In the genomic region with DNA sequence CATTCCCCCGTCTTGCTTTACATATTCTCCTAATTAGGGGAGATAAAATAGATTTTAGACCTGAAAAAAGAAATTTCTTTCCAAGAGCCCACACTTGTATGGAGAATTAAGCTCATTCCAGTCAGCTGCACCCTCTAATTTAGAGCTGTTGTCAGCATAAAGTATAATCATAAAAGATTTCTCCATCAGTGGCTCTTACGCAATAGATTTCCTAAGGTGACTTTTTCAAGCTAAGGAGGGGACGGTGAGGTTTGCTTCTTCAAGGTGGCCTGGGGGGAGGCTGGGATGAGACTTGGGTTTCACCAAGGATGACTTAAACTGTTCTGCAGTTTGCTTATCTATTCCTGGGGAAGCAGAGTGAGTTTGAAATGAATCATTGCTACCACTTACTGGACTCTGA, we compare ENCODE assay signal across 19 cellular contexts.
DNase-seq lines count a peak whose midpoint lies in the region; ATAC-seq, FAIRE-seq and TF ChIP-seq lines count a peak whose summit lies in the region.
"Had no signal": no experiment of that assay in that cellular context is flagged by ENCODE, and none has a peak within 500 bp of the region (broad histone marks: within the 10 kb centered on the region; RNA-seq: fewer than 3 reads in every experiment).

No MANE protein-coding gene starts in this region.

- H2BK20ac ChIP-seq in IMR-90 (ENCODE audit: low read depth, low read length): no peak overlapping the region

- no peak overlapping the region for H2BK120ac ChIP-seq in IMR-90 (ENCODE audit: low read depth, low read length)

- no peak for FAIRE-seq in A549 (lab: Jason Lieb, UNC)
- FAIRE-seq: A204.1, D721Med had no signal

- H3K56ac ChIP-seq in IMR-90 (ENCODE audit: extremely low read depth, insufficient read depth, low read length): no peak overlapping the region

- TF ChIP-seq RAD21 in A549 (conservative IDR thresholded peaks at IDR 0.05 in 1 of 2, IDR thresholded peaks at IDR 0.05 in 1 of 2) (no peak), IMR-90 (IDR thresholded peaks at IDR 0.05; ENCODE audit: low read length) (no peak)

- H2AK5ac ChIP-seq in IMR-90 (ENCODE audit: low read depth, low read length): no peak overlapping the region

- H3K79me1 ChIP-seq in IMR-90 (ENCODE audit: low read depth in 1 of 2, low read length in 2 of 2): no peaks in the 10 kb centered on the region

- 30% methylated on average over 3 of the region's 3 CpGs for WGBS in A549 (ENCODE audit: missing lambda C conversion rate)
- WGBS in IMR-90 (ENCODE audit: extremely low coverage in 2 of 2, insufficient read length in 1 of 2), 2 experiments: no CpG with 5 or more reads among the region's 3 CpGs

- no peak overlapping the region for H3K23ac ChIP-seq in IMR-90 (ENCODE audit: low read depth, low read length)

- POLR2A ChIA-PET in A549 (lab: Yijun Ruan, JAX): no interaction called here
- POLR2A ChIA-PET in IMR-90 (lab: Charles Lee; ENCODE audit: unreplicated experiment): no interaction called here

- peaks cover 10% of the 10 kb centered on the region; the same call in 1 of the 3 replicates for H3K9me3 ChIP-seq in A549
- H3K9me3 ChIP-seq in IMR-90 (ENCODE audit: control insufficient read depth, insufficient read depth, low read length): peaks cover 2% of the 10 kb centered on the region; the same call in 1 of the 2 replicates
- H3K9me3 ChIP-seq in adipocyte (ENCODE audit: control insufficient read depth, low read length): peaks cover 6% of the 10 kb centered on the region
- H3K9me3 ChIP-seq in vagina: no peaks in the 10 kb centered on the region
- H3K9me3 ChIP-seq: Caco-2 had no signal

- H2BK15ac ChIP-seq in IMR-90 (ENCODE audit: low read depth, low read length): no peak overlapping the region

- in situ Hi-C loops in IMR-90 (cut with MboI; ENCODE audit: low sequenced_read_pairs): no loop called here

- DNase-seq in A549 (ENCODE audit: low read depth in 1 of 2, low spot score in 1 of 2) (no peak), IMR-90 (no peak), adipocyte (ENCODE audit: low read depth) (peak; percentile 5), foreskin keratinocyte (peak in 1 of 2 donors; percentile 20), germinal center (ENCODE audit: low spot score) (no peak), vagina (ENCODE audit: extremely low spot score in 2 of 2) (no peak)
- no peak for DNase-seq in stimulated activated naive CD4-positive, alpha-beta T cell treated with Interleukin-2 at 50 U/mL for 16 hours (lab: John Stamatoyannopoulos, UW)
- DNase-seq: AML-193; Caco-2; CD4-positive, alpha-beta T cell; DMS79; GF-D8; H7; HFFc6 had no signal

- no peaks in the 10 kb centered on the region for H4K20me1 ChIP-seq in IMR-90 (ENCODE audit: insufficient read depth, low read length)

- H3K14ac ChIP-seq in IMR-90 (replicated peaks; ENCODE audit: low read depth, low read length): no peak overlapping the region

- TF ChIP-seq POLR2A in A549 (IDR thresholded peaks at IDR 0.05; ENCODE audit: low read length): no peak
- TF ChIP-seq POLR2A in IMR-90 (IDR thresholded peaks at IDR 0.05; ENCODE audit: low read depth, low read length): no peak
- no peak for TF ChIP-seq POLR2A in vagina (IDR thresholded peaks at IDR 0.05)

- no peak overlapping the region for H3K18ac ChIP-seq in IMR-90 (ENCODE audit: low read depth, low read length)

- H3K36me3 ChIP-seq in IMR-90 (ENCODE audit: control insufficient read depth, insufficient read depth, low read length) (no peaks in the 10 kb centered on the region), adipocyte (ENCODE audit: control insufficient read depth, insufficient read depth, low read length, severe bottlenecking) (no peaks in the 10 kb centered on the region), vagina (no peaks in the 10 kb centered on the region)

- H3K4ac ChIP-seq in IMR-90 (ENCODE audit: low read depth, low read length): no peak overlapping the region

- H2AFZ ChIP-seq in IMR-90 (replicated peaks; ENCODE audit: low read length, poor library complexity): no peak overlapping the region
- H2AFZ ChIP-seq: GM23338 had no signal

- no peak overlapping the region for H4K8ac ChIP-seq in IMR-90 (ENCODE audit: low read depth in 2 of 2, low read length in 2 of 2)

- no peaks in the 10 kb centered on the region for H3K9me1 ChIP-seq in IMR-90 (ENCODE audit: insufficient read depth, low read length)

- CTCF ChIA-PET in A549 (lab: Yijun Ruan, JAX) (interaction anchor here (0.7 to 1.4 kb wide), 2 partner anchors 8 to 10 kb away, joined by 3 read pairs; no protein-coding TSS in a partner anchor), IMR-90 (lab: Yijun Ruan, JAX) (no interaction called here)

- H4K5ac ChIP-seq in IMR-90 (ENCODE audit: low read depth, low read length): no peak overlapping the region

- ATAC-seq in A549 (no peak), IMR-90 (ENCODE audit: low read depth) (no peak), foreskin keratinocyte (peak; percentile 32)
- ATAC-seq: GM23338, HCT116 had no signal

- H3K27ac ChIP-seq in A549: no peak overlapping the region
- no peak overlapping the region for H3K27ac ChIP-seq in IMR-90 (ENCODE audit: insufficient read depth, low read length)
- H3K27ac ChIP-seq in foreskin keratinocyte: no peak overlapping the region
- H3K27ac ChIP-seq in vagina: no peak overlapping the region
- H3K27ac ChIP-seq: C4-2B had no signal

- H3K27me3 ChIP-seq in IMR-90 (ENCODE audit: control insufficient read depth, insufficient read depth, low read length) (no peaks in the 10 kb centered on the region), adipocyte (replicated peaks; ENCODE audit: control insufficient read depth, insufficient read depth, low read length) (no peaks in the 10 kb centered on the region), foreskin keratinocyte (no peaks in the 10 kb centered on the region), vagina (no peaks in the 10 kb centered on the region)

- no peak overlapping the region for H2BK5ac ChIP-seq in IMR-90 (ENCODE audit: low read depth, low read length, poor library complexity, severe bottlenecking)

- intact Hi-C loops in IMR-90 (cut with micrococcal nuclease): no loop called here
- intact Hi-C loops in vagina (cut with DNase I): no loop called here

- TF ChIP-seq CTCF in A549 (IDR thresholded peaks at IDR 0.05) (no peak), IMR-90 (conservative IDR thresholded peaks at IDR 0.05; ENCODE audit: low read depth, low read length) (no peak), foreskin keratinocyte (conservative IDR thresholded peaks at IDR 0.05) (no peak), vagina (IDR thresholded peaks at IDR 0.05) (no peak)

- H3K4me3 ChIP-seq in A549: no peak overlapping the region
- no peak overlapping the region for H3K4me3 ChIP-seq in IMR-90 (ENCODE audit: insufficient read depth, low read depth, low read length)
- H3K4me3 ChIP-seq in adipocyte (ENCODE audit: low read length): no peak overlapping the region
- no peak overlapping the region for H3K4me3 ChIP-seq in vagina
- H3K4me3 ChIP-seq: GM23338 had no signal

- no peak overlapping the region for H4K91ac ChIP-seq in IMR-90 (ENCODE audit: insufficient read depth, low read depth, low read length)

- no TSS peak for BruUV-seq in IMR-90 (replicated peaks; lab: Mats Ljungman, UMichigan)

- no peak overlapping the region for H2AK9ac ChIP-seq in IMR-90 (replicated peaks; ENCODE audit: low read depth, low read length, poor library complexity)

- dilution Hi-C loops in IMR-90 (cut with HindIII; ENCODE audit: low sequenced_read_pairs, unreplicated experiment): no loop called here

- no peaks in the 10 kb centered on the region for H3K4me1 ChIP-seq in A549
- no peaks in the 10 kb centered on the region for H3K4me1 ChIP-seq in IMR-90 (ENCODE audit: control insufficient read depth, insufficient read depth, low read length)
- H3K4me1 ChIP-seq in adipocyte (ENCODE audit: control insufficient read depth, insufficient read depth, low read length): no peaks in the 10 kb centered on the region
- no peaks in the 10 kb centered on the region for H3K4me1 ChIP-seq in foreskin keratinocyte
- H3K4me1 ChIP-seq in vagina: no peaks in the 10 kb centered on the region
- H3K4me1 ChIP-seq: Caco-2 had no signal

- H3K9ac ChIP-seq in IMR-90 (ENCODE audit: low read depth, low read length) (no peak overlapping the region), adipocyte (ENCODE audit: low read length) (no peak overlapping the region)

- no peak overlapping the region for H3K4me2 ChIP-seq in A549
- no peak overlapping the region for H3K4me2 ChIP-seq in IMR-90 (ENCODE audit: low read depth, low read length)
- H3K4me2 ChIP-seq: GM23338 had no signal

- no peak for TF ChIP-seq EP300 in A549 (IDR thresholded peaks at IDR 0.05)

TF ChIP-seq in A549, 52 proteins besides CTCF, POLR2A, EP300 and RAD21:
- TF ChIP-seq NPAS2 (CRISPR knock-in tag; IDR thresholded peaks at IDR 0.05; ENCODE audit: borderline replicate concordance) (no peak), CEBPB (IDR thresholded peaks at IDR 0.05) (peak; percentile 29 to 67; a peak in 3 of 4 replicates), MAFK (IDR thresholded peaks at IDR 0.05; ENCODE audit: partially characterized antibody) (peak; percentile 50)

TF ChIP-seq in IMR-90, 13 proteins besides CTCF, POLR2A, EP300 and RAD21 (continues in another document):
- TF ChIP-seq RCOR1 (IDR thresholded peaks at IDR 0.05; ENCODE audit: insufficient replicate concordance, low read length) (no peak), NFE2L2 (IDR thresholded peaks at IDR 0.05; ENCODE audit: low read depth, low read length) (no peak), SMC3 (IDR thresholded peaks at IDR 0.05; ENCODE audit: low read depth, low read length) (no peak), CEBPB (IDR thresholded peaks at IDR 0.05; ENCODE audit: low read depth, low read length) (peak; percentile 87), BHLHE40 (IDR thresholded peaks at IDR 0.05; ENCODE audit: low read depth, low read length) (no peak), MAFK (IDR thresholded peaks at IDR 0.05; ENCODE audit: low read depth, low read length) (peak; percentile 36; the same call in 1 of the 2 replicates)
- TF ChIP-seq, protein P1, sequence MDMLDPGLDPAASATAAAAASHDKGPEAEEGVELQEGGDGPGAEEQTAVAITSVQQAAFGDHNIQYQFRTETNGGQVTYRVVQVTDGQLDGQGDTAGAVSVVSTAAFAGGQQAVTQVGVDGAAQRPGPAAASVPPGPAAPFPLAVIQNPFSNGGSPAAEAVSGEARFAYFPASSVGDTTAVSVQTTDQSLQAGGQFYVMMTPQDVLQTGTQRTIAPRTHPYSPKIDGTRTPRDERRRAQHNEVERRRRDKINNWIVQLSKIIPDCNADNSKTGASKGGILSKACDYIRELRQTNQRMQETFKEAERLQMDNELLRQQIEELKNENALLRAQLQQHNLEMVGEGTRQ (IDR thresholded peaks at IDR 0.05; ENCODE audit: low read depth, low read length): no peak
- TF ChIP-seq, protein P2, sequence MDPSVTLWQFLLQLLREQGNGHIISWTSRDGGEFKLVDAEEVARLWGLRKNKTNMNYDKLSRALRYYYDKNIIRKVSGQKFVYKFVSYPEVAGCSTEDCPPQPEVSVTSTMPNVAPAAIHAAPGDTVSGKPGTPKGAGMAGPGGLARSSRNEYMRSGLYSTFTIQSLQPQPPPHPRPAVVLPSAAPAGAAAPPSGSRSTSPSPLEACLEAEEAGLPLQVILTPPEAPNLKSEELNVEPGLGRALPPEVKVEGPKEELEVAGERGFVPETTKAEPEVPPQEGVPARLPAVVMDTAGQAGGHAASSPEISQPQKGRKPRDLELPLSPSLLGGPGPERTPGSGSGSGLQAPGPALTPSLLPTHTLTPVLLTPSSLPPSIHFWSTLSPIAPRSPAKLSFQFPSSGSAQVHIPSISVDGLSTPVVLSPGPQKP (IDR thresholded peaks at IDR 0.05; ENCODE audit: borderline replicate concordance, low read depth, low read length): no peak
